31 cellular contexts compared by ENCODE assay signal in genomic region chr3:107561980-107562379, GRCh38. TPM values are rescaled to one million over a fixed set of nuclear protein-coding genes. Genes with fewer than 3 reads are reported as not detected.
DNase-seq lines count a peak whose midpoint lies in the region; ATAC-seq and TF ChIP-seq lines count a peak whose summit lies in the region.
"Had no signal": no experiment of that assay in that cellular context is flagged by ENCODE, and none has a peak within 500 bp of the region (broad histone marks: within the 10 kb centered on the region; RNA-seq: fewer than 3 reads in every experiment).

No MANE protein-coding gene starts in this region.

- H3K27me3 ChIP-seq in GM23248 (replicated peaks; ENCODE audit: insufficient read depth): no peaks in the 10 kb centered on the region
- no peaks in the 10 kb centered on the region for H3K27me3 ChIP-seq in PC-3 (ENCODE audit: low read length)
- H3K27me3 ChIP-seq in neural progenitor cell: no peaks in the 10 kb centered on the region
- no peaks in the 10 kb centered on the region for H3K27me3 ChIP-seq in Caco-2 (replicated peaks; ENCODE audit: control insufficient read depth, insufficient read depth, low read length)
- no peaks in the 10 kb centered on the region for H3K27me3 ChIP-seq in neuronal stem cell (ENCODE audit: control insufficient read depth in 3 of 3, insufficient read depth in 3 of 3, low read depth in 1 of 3, low read length in 3 of 3)
- H3K27me3 ChIP-seq: BLaER1 treated with 17β-estradiol and CSF1 and Interleukin-3, amounts not matched to agents 10 nM and 100 nM; cardiac muscle cell; gastrocnemius medialis; transverse colon had no signal

- no peak overlapping the region for H2AK5ac ChIP-seq in neuronal stem cell (ENCODE audit: low read depth, low read length)

- no peaks in the 10 kb centered on the region for H3K36me3 Mint-ChIP-seq in neural progenitor cell
- H3K36me3 Mint-ChIP-seq in Caco-2 (ENCODE audit: insufficient read depth, unreplicated experiment): no peaks in the 10 kb centered on the region
- no peaks in the 10 kb centered on the region for H3K36me3 Mint-ChIP-seq in activated naive CD4-positive, alpha-beta T cell treated with anti-CD3 and anti-CD28 coated beads for 36 hours (ENCODE audit: low read depth)
- H3K36me3 Mint-ChIP-seq: activated naive CD4-positive, alpha-beta T cell treated with anti-CD3 and anti-CD28 coated beads, Interleukin-2, amount 50 U/mL, for 72 hours; stimulated activated effector memory CD8-positive, alpha-beta T cell treated with anti-CD3 and anti-CD28 coated beads, Interleukin-12 subunit alpha, Interleukin-12 subunit beta, amount 100 ng/mL, for 72 hours had no signal

- no peak overlapping the region for H2BK5ac ChIP-seq in neuronal stem cell (ENCODE audit: low read length)

- no peaks in the 10 kb centered on the region for H3K79me1 ChIP-seq in neuronal stem cell (ENCODE audit: low read depth, low read length)

- H2AFZ ChIP-seq in GM23248: no peak overlapping the region
- H2AFZ ChIP-seq in PC-3 (ENCODE audit: low read length): no peak overlapping the region
- no peak overlapping the region for H2AFZ ChIP-seq in neural progenitor cell (replicated peaks)
- no peak overlapping the region for H2AFZ ChIP-seq in neuronal stem cell (ENCODE audit: low read length)

- H3K4me1 ChIP-seq in GM23248 (ENCODE audit: insufficient read depth) (no peaks in the 10 kb centered on the region), PC-3 (ENCODE audit: insufficient read depth, low read length) (no peaks in the 10 kb centered on the region), neural progenitor cell (peaks cover 11% of the 10 kb centered on the region), Caco-2 (no peaks in the 10 kb centered on the region), neuronal stem cell (ENCODE audit: control insufficient read depth in 2 of 2, insufficient read depth in 1 of 2, low read depth in 1 of 2, low read length in 2 of 2) (peaks cover 3 to 4% of the 10 kb centered on the region in 2 donors)
- H3K4me1 ChIP-seq: BLaER1 treated with 17β-estradiol and CSF1 and Interleukin-3, amounts not matched to agents 10 nM and 100 nM had no signal

- no peak overlapping the region for H4K91ac ChIP-seq in neuronal stem cell (ENCODE audit: low read depth, low read length, poor library complexity)

- no peak overlapping the region for H3K4ac ChIP-seq in neuronal stem cell (ENCODE audit: low read length)

- no peak overlapping the region for H2BK120ac ChIP-seq in neuronal stem cell (ENCODE audit: low read depth, low read length)

- H3K4me3 ChIP-seq in GM23248: no peak overlapping the region
- H3K4me3 ChIP-seq in PC-3 (ENCODE audit: low read length): no peak overlapping the region
- no peak overlapping the region for H3K4me3 ChIP-seq in epithelial cell of esophagus (ENCODE audit: low read length)
- no peak overlapping the region for H3K4me3 ChIP-seq in neural progenitor cell
- no peak overlapping the region for H3K4me3 ChIP-seq in Caco-2 (ENCODE audit: low read depth, low read length)
- H3K4me3 ChIP-seq in neuronal stem cell (ENCODE audit: low read length in 2 of 2): no peak overlapping the region
- H3K4me3 ChIP-seq: BLaER1 treated with 17β-estradiol and CSF1 and Interleukin-3, amounts not matched to agents 10 nM and 100 nM; cardiac muscle cell; coronary artery; gastrocnemius medialis; transverse colon had no signal

- H3K4me3 Mint-ChIP-seq in neural progenitor cell (no peak overlapping the region), Caco-2 (ENCODE audit: unreplicated experiment) (no peak overlapping the region)
- no peak overlapping the region for H3K4me3 Mint-ChIP-seq in activated naive CD4-positive, alpha-beta T cell treated with anti-CD3 and anti-CD28 coated beads for 36 hours
- H3K4me3 Mint-ChIP-seq: activated CD4-positive, alpha-beta T cell treated with anti-CD3 and anti-CD28 coated beads for 36 hours; activated CD8-positive, alpha-beta T cell treated with anti-CD3 and anti-CD28 coated beads for 36 hours; nephron; stimulated activated effector memory CD8-positive, alpha-beta T cell treated with anti-CD3 and anti-CD28 coated beads, Interleukin-12 subunit alpha, Interleukin-12 subunit beta, amount 100 ng/mL, for 72 hours had no signal

- H3K27ac ChIP-seq in GM23248: no peak overlapping the region
- no peak overlapping the region for H3K27ac ChIP-seq in PC-3 (ENCODE audit: low read length)
- H3K27ac ChIP-seq in neural progenitor cell: peak overlapping the region; percentile 12
- no peak overlapping the region for H3K27ac ChIP-seq in neuronal stem cell (replicated peaks; ENCODE audit: low read length)
- H3K27ac ChIP-seq: BLaER1 treated with 17β-estradiol and CSF1 and Interleukin-3, amounts not matched to agents 10 nM and 100 nM; cardiac muscle cell; coronary artery; gastrocnemius medialis; transverse colon had no signal

- 0 out of 2 replicates have a peak, but pooled peaks have one; percentile 24 for ATAC-seq in PC-3
- ATAC-seq in GM21786 (IDR thresholded peaks at IDR 0.05; ENCODE audit: unreplicated experiment): no peak
- ATAC-seq: activated CD4-positive, alpha-beta T cell treated with anti-CD3 and anti-CD28 coated beads for 36 hours; activated CD8-positive, alpha-beta T cell treated with anti-CD3 and anti-CD28 coated beads for 36 hours; activated naive CD4-positive, alpha-beta T cell treated with anti-CD3 and anti-CD28 coated beads, Interleukin-2, amount 50 U/mL, for 72 hours; gastrocnemius medialis; stimulated activated effector memory CD8-positive, alpha-beta T cell treated with anti-CD3 and anti-CD28 coated beads, Interleukin-12 subunit alpha, Interleukin-12 subunit beta, amount 100 ng/mL, for 72 hours had no signal

- H3K27ac Mint-ChIP-seq in neural progenitor cell (no peak overlapping the region), Caco-2 (ENCODE audit: unreplicated experiment) (no peak overlapping the region)
- no peak overlapping the region for H3K27ac Mint-ChIP-seq in activated naive CD4-positive, alpha-beta T cell treated with anti-CD3 and anti-CD28 coated beads for 36 hours
- H3K27ac Mint-ChIP-seq: activated CD4-positive, alpha-beta T cell treated with anti-CD3 and anti-CD28 coated beads for 36 hours; activated CD8-positive, alpha-beta T cell treated with anti-CD3 and anti-CD28 coated beads for 36 hours; activated naive CD4-positive, alpha-beta T cell treated with anti-CD3 and anti-CD28 coated beads, Interleukin-2, amount 50 U/mL, for 72 hours; nephron; stimulated activated effector memory CD8-positive, alpha-beta T cell treated with anti-CD3 and anti-CD28 coated beads, Interleukin-12 subunit alpha, Interleukin-12 subunit beta, amount 100 ng/mL, for 72 hours had no signal

- 61 to 65% methylated on average over 6 of the region's 6 CpGs for WGBS in GM23248 (ENCODE audit: low coverage in 1 of 2, low lambda C conversion rate in 2 of 2, missing lambda C conversion rate in 2 of 2), 2 experiments
- no CpG with 5 or more reads among the region's 6 CpGs for WGBS in neuronal stem cell (ENCODE audit: extremely low coverage in 2 of 2, insufficient read length in 2 of 2, insufficient replicate concordance in 1 of 2), 2 donors

- BruUV-seq in PC-3 (replicated peaks; lab: Mats Ljungman, UMichigan) (no TSS peak), Caco-2 (replicated peaks; lab: Mats Ljungman, UMichigan) (no TSS peak)

- H3K27me3 Mint-ChIP-seq in neural progenitor cell (ENCODE audit: insufficient read depth, low read depth): no peaks in the 10 kb centered on the region
- H3K27me3 Mint-ChIP-seq in Caco-2 (ENCODE audit: insufficient read depth, unreplicated experiment): peaks cover 21% of the 10 kb centered on the region
- H3K27me3 Mint-ChIP-seq in activated naive CD4-positive, alpha-beta T cell treated with anti-CD3 and anti-CD28 coated beads for 36 hours (ENCODE audit: low read depth): no peaks in the 10 kb centered on the region
- H3K27me3 Mint-ChIP-seq: activated CD4-positive, alpha-beta T cell treated with anti-CD3 and anti-CD28 coated beads for 36 hours; activated CD8-positive, alpha-beta T cell treated with anti-CD3 and anti-CD28 coated beads for 36 hours had no signal

- TF ChIP-seq CTCF in PC-3 (conservative IDR thresholded peaks at IDR 0.05; ENCODE audit: low read depth, low read length) (no peak), epithelial cell of esophagus (IDR thresholded peaks at IDR 0.05; ENCODE audit: insufficient read depth, low read depth, low read length, missing control alignments) (no peak), neural progenitor cell (IDR thresholded peaks at IDR 0.05) (no peak), Caco-2 (IDR thresholded peaks at IDR 0.05; ENCODE audit: insufficient read depth in 1 of 2, low read depth in 1 of 2, low read length in 1 of 2, severe bottlenecking in 1 of 2, unreplicated experiment in 1 of 2) (no peak)

- H3K79me2 ChIP-seq in GM23248 (ENCODE audit: insufficient read depth) (peaks cover 15% of the 10 kb centered on the region), PC-3 (ENCODE audit: low read length) (no peaks in the 10 kb centered on the region), neural progenitor cell (ENCODE audit: low read depth) (peaks cover 93% of the 10 kb centered on the region)

- intact Hi-C loops in PC-3 (cut with micrococcal nuclease): no loop called here
- intact Hi-C loops in Caco-2 (cut with micrococcal nuclease; ENCODE audit: unreplicated experiment): no loop called here
- intact Hi-C loops in activated naive CD4-positive, alpha-beta T cell treated with anti-CD3 and anti-CD28 coated beads for 36 hours (cut with micrococcal nuclease): no loop called here

- H2BK12ac ChIP-seq in neuronal stem cell (ENCODE audit: low read length): no peak overlapping the region

- no peak overlapping the region for H3K18ac ChIP-seq in neuronal stem cell (ENCODE audit: low read length)

- H4K20me1 ChIP-seq in GM23248 (ENCODE audit: insufficient read depth) (no peaks in the 10 kb centered on the region), PC-3 (ENCODE audit: low read length) (no peaks in the 10 kb centered on the region; the same call in 1 of the 2 replicates), neural progenitor cell (ENCODE audit: low read depth) (peaks cover 52% of the 10 kb centered on the region)

- in situ Hi-C loops in GM23248 (cut with MboI): no loop called here

- H3K36me3 ChIP-seq in GM23248 (ENCODE audit: low read depth) (no peaks in the 10 kb centered on the region), PC-3 (ENCODE audit: low read depth, low read length) (no peaks in the 10 kb centered on the region), neural progenitor cell (no peaks in the 10 kb centered on the region), Caco-2 (ENCODE audit: control insufficient read depth, insufficient read depth, low read length) (no peaks in the 10 kb centered on the region), neuronal stem cell (replicated peaks in 1 of 2; ENCODE audit: control insufficient read depth in 2 of 2, insufficient read depth in 2 of 2, low read length in 2 of 2) (no peaks in the 10 kb centered on the region)
- H3K36me3 ChIP-seq: cardiac muscle cell, gastrocnemius medialis, transverse colon had no signal

- H3F3A ChIP-seq in GM23248 (ENCODE audit: insufficient read depth): no peaks in the 10 kb centered on the region
- H3F3A ChIP-seq in PC-3 (ENCODE audit: low read length, unreplicated experiment): no peaks in the 10 kb centered on the region
- no peaks in the 10 kb centered on the region for H3F3A ChIP-seq in neural progenitor cell (ENCODE audit: low read depth)

- peaks cover 9% of the 10 kb centered on the region for H3K4me1 Mint-ChIP-seq in neural progenitor cell
- H3K4me1 Mint-ChIP-seq in Caco-2 (ENCODE audit: low read depth, unreplicated experiment): no peaks in the 10 kb centered on the region
- H3K4me1 Mint-ChIP-seq in activated naive CD4-positive, alpha-beta T cell treated with anti-CD3 and anti-CD28 coated beads for 36 hours (ENCODE audit: low read depth): peaks cover 47% of the 10 kb centered on the region

- H3K23ac ChIP-seq in neuronal stem cell (ENCODE audit: low read depth, low read length, poor library complexity): no peak overlapping the region

- H4K8ac ChIP-seq in neuronal stem cell (ENCODE audit: low read depth, low read length): no peak overlapping the region

- DNase-seq in GM23248: peak; percentile 9
- DNase-seq in PC-3: no peak
- DNase-seq in epithelial cell of esophagus (ENCODE audit: low read depth): peak; percentile 62
- no peak for DNase-seq in neural progenitor cell (ENCODE audit: low spot score)
- DNase-seq in Caco-2: no peak
- DNase-seq in neuronal stem cell (ENCODE audit: low spot score): no peak
- DNase-seq in activated naive CD4-positive, alpha-beta T cell treated with anti-CD3 and anti-CD28 coated beads for 36 hours: no peak
- DNase-seq: activated CD4-positive, alpha-beta T cell treated with anti-CD3 and anti-CD28 coated beads for 36 hours; activated CD8-positive, alpha-beta memory T cell treated with anti-CD3 and anti-CD28 coated beads, Interleukin-2, amount 50 U/mL, for 48 hours; activated CD8-positive, alpha-beta T cell treated with anti-CD3 and anti-CD28 coated beads for 36 hours; aorta; DMS153; effector memory CD4-positive, alpha-beta T cell; erythroblast; gastrocnemius medialis; GDM1; GOT3; NCI-H146; NCI-H446 treated with DMSO at 0.1 percent for 48 hours; NCI-H82; SIG-M5; stimulated activated CD4-positive, alpha-beta T cell treated with anti-CD3 and anti-CD28 coated beads, Interleukin-15, amount 100 ng/mL, for 24 hours; SW 1271; transverse colon had no signal

- no peaks in the 10 kb centered on the region for H3K9me2 ChIP-seq in GM23248 (ENCODE audit: insufficient read depth)
- H3K9me2 ChIP-seq in PC-3 (replicated peaks; ENCODE audit: low read length): no peaks in the 10 kb centered on the region

- H3K9me3 ChIP-seq in GM23248 (ENCODE audit: low read depth): no peaks in the 10 kb centered on the region
- no peaks in the 10 kb centered on the region for H3K9me3 ChIP-seq in PC-3 (ENCODE audit: low read length)
- H3K9me3 ChIP-seq in neural progenitor cell (ENCODE audit: low read depth): no peaks in the 10 kb centered on the region
- H3K9me3 ChIP-seq in Caco-2: no peaks in the 10 kb centered on the region
- H3K9me3 ChIP-seq in neuronal stem cell (replicated peaks in 1 of 2; ENCODE audit: control insufficient read depth in 2 of 2, insufficient read depth in 1 of 2, low read depth in 1 of 2, low read length in 2 of 2): no peaks in the 10 kb centered on the region
- H3K9me3 ChIP-seq: gastrocnemius medialis, transverse colon had no signal

- CTCF ChIA-PET in PC-3 (lab: Charles Lee) (no interaction called here), Caco-2 (lab: Charles Lee) (no interaction called here)
- CTCF ChIA-PET in activated naive CD4-positive, alpha-beta T cell treated with anti-CD3 and anti-CD28 coated beads for 36 hours (lab: Charles Lee): no interaction called here

- H3K14ac ChIP-seq in neuronal stem cell (ENCODE audit: low read length): no peak overlapping the region

- H3K4me2 ChIP-seq in GM23248 (ENCODE audit: unreplicated experiment): no peak overlapping the region
- H3K4me2 ChIP-seq in PC-3 (ENCODE audit: low read length): no peak overlapping the region
- no peak overlapping the region for H3K4me2 ChIP-seq in neural progenitor cell
- H3K4me2 ChIP-seq in neuronal stem cell (ENCODE audit: insufficient read depth, low read length, poor library complexity, severe bottlenecking): no peak overlapping the region
- H3K4me2 ChIP-seq: BLaER1 treated with 17β-estradiol and CSF1 and Interleukin-3, amounts not matched to agents 10 nM and 100 nM had no signal

- H3K9me3 Mint-ChIP-seq in neural progenitor cell: peaks cover 5% of the 10 kb centered on the region
- H3K9me3 Mint-ChIP-seq in Caco-2 (ENCODE audit: unreplicated experiment): no peaks in the 10 kb centered on the region
- H3K9me3 Mint-ChIP-seq in activated naive CD4-positive, alpha-beta T cell treated with anti-CD3 and anti-CD28 coated beads for 36 hours: no peaks in the 10 kb centered on the region
- H3K9me3 Mint-ChIP-seq: activated CD8-positive, alpha-beta T cell treated with anti-CD3 and anti-CD28 coated beads for 36 hours; activated naive CD4-positive, alpha-beta T cell treated with anti-CD3 and anti-CD28 coated beads, Interleukin-2, amount 50 U/mL, for 72 hours; nephron; stimulated activated effector memory CD8-positive, alpha-beta T cell treated with anti-CD3 and anti-CD28 coated beads, Interleukin-12 subunit alpha, Interleukin-12 subunit beta, amount 100 ng/mL, for 72 hours had no signal

- H2BK15ac ChIP-seq in neuronal stem cell (ENCODE audit: low read length): no peak overlapping the region

- no peak overlapping the region for H3K9ac ChIP-seq in GM23248
- H3K9ac ChIP-seq in PC-3 (ENCODE audit: low read length): no peak overlapping the region
- no peak overlapping the region for H3K9ac ChIP-seq in neural progenitor cell
- H3K9ac ChIP-seq in neuronal stem cell (ENCODE audit: low read depth, low read length, poor library complexity): no peak overlapping the region
- H3K9ac ChIP-seq: BLaER1 treated with 17β-estradiol and CSF1 and Interleukin-3, amounts not matched to agents 10 nM and 100 nM had no signal

- POLR2A ChIA-PET in PC-3 (lab: Charles Lee; ENCODE audit: unreplicated experiment) (no interaction called here), Caco-2 (lab: Charles Lee) (no interaction called here)

RNA-seq across cellular contexts. Expression of gene BBX, which starts 39.2 kb away (rescaled TPM):
- total RNA-seq in GM23248 (2014; rRNA removed; shearing (Covaris generic)): 48.8 and 52.4 TPM in 2 replicates
- 60.8 and 65.5 TPM in 2 replicates for polyA plus RNA-seq in GM23248 (2016; fragmentation: Nextera tagmentation; extraction: Ambion mirVana)
- total RNA-seq in PC-3 (2014; rRNA removed): 45.8 and 66.8 TPM in 2 replicates
- total RNA-seq in neural progenitor cell (ENCODE audit: low replicate concordance): 66.1 and 110 TPM in 2 replicates
- 2.6 TPM in 2 replicates for total RNA-seq in Caco-2 (2022)
- polyA plus RNA-seq in neuronal stem cell (2013, experiment 1 of 2): 30.1 TPM
- polyA plus RNA-seq in neuronal stem cell (2013, experiment 2 of 2): 31.5 TPM
- 10 to 100 TPM; 43.1 to 48.6 TPM for total RNA-seq in activated naive CD4-positive, alpha-beta T cell treated with anti-CD3 and anti-CD28 coated beads for 36 hours

Comparison
In these comparisons a context has a peak if more than half of its experiments do, and no peak if none do; other contexts are left out.
1. DNase-seq: peak in GM23248 (single experiment) and epithelial cell of esophagus (single experiment); none in PC-3 (single experiment), neural progenitor cell (single experiment), Caco-2 (0 of 2), neuronal stem cell (single experiment) and activated naive CD4-positive, alpha-beta T cell treated with anti-CD3 and anti-CD28 coated beads for 36 hours (single experiment).
2. RNA of gene BBX, which starts 39.2 kb away (total RNA-seq): 66.1 to 110 TPM in neural progenitor cell, 45.8 to 66.8 TPM in PC-3, 48.8 to 52.4 TPM in GM23248 and 43.1 to 48.6 TPM in activated naive CD4-positive, alpha-beta T cell treated with anti-CD3 and anti-CD28 coated beads for 36 hours; 2.6 TPM in Caco-2; every median in the first group is over 10 times any median in the second.